ENCODE assay signal across 1 cellular context in the genomic region with DNA sequence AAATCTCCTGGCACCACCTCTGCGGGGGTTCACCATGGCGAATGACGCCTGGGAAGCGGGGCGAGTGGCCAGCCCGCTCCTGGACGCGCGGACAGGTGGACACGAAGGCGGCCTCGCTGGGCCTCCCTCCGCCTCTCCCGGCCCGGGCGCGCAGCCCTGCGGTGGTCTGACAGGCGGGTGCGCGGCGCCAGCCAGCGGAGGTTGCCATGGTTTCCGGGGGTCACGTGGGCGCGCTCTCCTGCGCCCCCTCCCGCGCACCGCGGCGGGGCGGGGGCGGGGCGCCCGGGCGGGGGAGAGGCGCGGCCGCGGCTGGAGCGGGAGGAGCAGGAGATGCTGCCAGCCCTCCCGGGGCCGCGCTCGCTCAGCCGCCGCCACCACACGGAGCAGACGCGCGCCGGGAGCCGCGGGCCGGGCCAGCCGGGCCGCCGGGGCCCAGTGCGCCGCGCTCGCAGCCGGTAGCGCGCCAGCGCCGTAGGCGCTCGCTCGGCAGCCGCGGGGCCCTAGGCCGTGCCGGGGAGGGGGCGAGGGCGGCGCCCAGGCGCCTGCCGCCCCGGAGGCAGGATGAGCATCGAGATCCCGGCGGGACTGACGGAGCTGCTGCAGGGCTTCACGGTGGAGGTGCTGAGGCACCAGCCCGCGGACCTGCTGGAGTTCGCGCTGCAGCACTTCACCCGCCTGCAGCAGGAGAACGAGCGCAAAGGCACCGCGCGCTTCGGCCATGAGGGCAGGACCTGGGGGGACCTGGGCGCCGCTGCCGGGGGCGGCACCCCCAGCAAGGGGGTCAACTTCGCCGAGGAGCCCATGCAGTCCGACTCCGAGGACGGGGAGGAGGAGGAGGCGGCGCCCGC.
A peak's percentile ranks its signal among the peaks of the same experiment; 100 is the strongest.
TF ChIP-seq lines count a peak whose summit lies in the region.

PRKAR2B (plus strand) TSS at position 359 of the 848 bp plus-strand sequence; CDS start at position 562, 203 bp downstream.

TF ChIP-seq in HEK293, 187 proteins besides CTCF, POLR2A, EP300 and RAD21 (continued from another document):
- TF ChIP-seq PBX3 (CRISPR knock-in tag; IDR thresholded peaks at IDR 0.05) (peak; percentile 36; the same call in 1 of the 2 replicates), ZNF169 (tag by site-specific recombination; IDR thresholded peaks at IDR 0.05) (no peak), ZBTB26 (tag by site-specific recombination; optimal IDR thresholded peaks at IDR 0.05) (peak; percentile 75), KLF10 (tag by site-specific recombination; IDR thresholded peaks at IDR 0.05) (peak; percentile 60; the same call in 1 of the 2 replicates), ZFP3 (tag by site-specific recombination; IDR thresholded peaks at IDR 0.05; ENCODE audit: low read depth) (peak; percentile 69), SCRT2 (tag by site-specific recombination; IDR thresholded peaks at IDR 0.05) (peak; percentile 58), ZNF202 (tag by site-specific recombination; IDR thresholded peaks at IDR 0.05; ENCODE audit: borderline replicate concordance) (no peak), ZSCAN23 (tag by site-specific recombination; IDR thresholded peaks at IDR 0.05) (no peak), YY1 (tag by site-specific recombination; IDR thresholded peaks at IDR 0.05) (peak; percentile 56; the same call in 1 of the 2 replicates), SP3 (tag by site-specific recombination; IDR thresholded peaks at IDR 0.05) (peak; percentile 9; the same call in 1 of the 2 replicates), MEIS1 (CRISPR knock-in tag; IDR thresholded peaks at IDR 0.05; ENCODE audit: borderline replicate concordance) (no peak), ZBTB17 (tag by site-specific recombination; IDR thresholded peaks at IDR 0.05) (no peak), GLIS1 (tag by site-specific recombination; IDR thresholded peaks at IDR 0.05) (peak; percentile 72)
- TF ChIP-seq, protein P1, sequence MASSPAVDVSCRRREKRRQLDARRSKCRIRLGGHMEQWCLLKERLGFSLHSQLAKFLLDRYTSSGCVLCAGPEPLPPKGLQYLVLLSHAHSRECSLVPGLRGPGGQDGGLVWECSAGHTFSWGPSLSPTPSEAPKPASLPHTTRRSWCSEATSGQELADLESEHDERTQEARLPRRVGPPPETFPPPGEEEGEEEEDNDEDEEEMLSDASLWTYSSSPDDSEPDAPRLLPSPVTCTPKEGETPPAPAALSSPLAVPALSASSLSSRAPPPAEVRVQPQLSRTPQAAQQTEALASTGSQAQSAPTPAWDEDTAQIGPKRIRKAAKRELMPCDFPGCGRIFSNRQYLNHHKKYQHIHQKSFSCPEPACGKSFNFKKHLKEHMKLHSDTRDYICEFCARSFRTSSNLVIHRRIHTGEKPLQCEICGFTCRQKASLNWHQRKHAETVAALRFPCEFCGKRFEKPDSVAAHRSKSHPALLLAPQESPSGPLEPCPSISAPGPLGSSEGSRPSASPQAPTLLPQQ (tag by site-specific recombination; IDR thresholded peaks at IDR 0.05): 0 out of 2 replicates have a peak, but pooled peaks have one; percentile 16
TF ChIP-seq in HEK293: peak in this region for 25.
